ENCODE assay signal across 24 cellular contexts in the genomic region with DNA sequence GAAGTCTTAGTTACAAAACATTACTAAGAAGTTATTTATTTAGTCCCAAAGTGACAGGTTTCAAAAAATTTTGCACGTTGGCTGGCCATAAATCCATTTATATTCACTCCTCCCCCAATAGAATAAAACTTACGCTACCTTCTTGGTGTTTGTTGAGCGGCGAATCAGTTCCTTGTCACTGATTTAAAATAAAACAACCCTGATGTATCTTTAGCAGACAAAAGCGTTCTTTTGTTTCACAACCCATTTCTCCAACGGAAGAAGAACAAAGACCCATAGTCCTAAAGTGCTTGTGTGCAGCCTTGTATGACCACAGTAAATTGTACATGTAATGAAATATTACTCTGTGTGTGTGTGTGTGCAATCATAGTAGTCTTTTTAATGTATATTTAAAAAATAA.
DNase-seq lines count a peak whose midpoint lies in the region; ATAC-seq, FAIRE-seq and TF ChIP-seq lines count a peak whose summit lies in the region.
"Had no signal": no experiment of that assay in that cellular context is flagged by ENCODE, and none has a peak within 500 bp of the region (broad histone marks: within the 10 kb centered on the region; RNA-seq: fewer than 3 reads in every experiment).

No MANE protein-coding gene starts in this region.

- no peaks in the 10 kb centered on the region for H3K9me3 Mint-ChIP-seq in neural crest cell
- no peaks in the 10 kb centered on the region for H3K9me3 Mint-ChIP-seq in activated T-cell treated with anti-CD3 and anti-CD28 coated beads, Interleukin-2, amount 50 U/mL, for 4 hours
- H3K9me3 Mint-ChIP-seq: activated naive CD4-positive, alpha-beta T cell treated with anti-CD3 and anti-CD28 coated beads, Interleukin-2, amount 50 U/mL, for 24 hours; activated T-cell treated with anti-CD3 and anti-CD28 coated beads, Interleukin-2, amount 50 U/mL, for 72 hours; CD8-positive, alpha-beta memory T cell; mesothelial cell of epicardium; T-helper 1 cell treated with Interleukin-12 subunit alpha and Interleukin-12 subunit beta and Interleukin-4 antibody, amounts not matched to agents 30 μg/mL and 1 μg/mL, for 36 hours had no signal

- no peak for TF ChIP-seq CTCF in K562 (IDR thresholded peaks at IDR 0.05 in 2 of 3, conservative IDR thresholded peaks at IDR 0.05 in 1 of 3; ENCODE audit: insufficient read depth in 2 of 3, low read depth in 1 of 3, low read length in 3 of 3)
- no peak for TF ChIP-seq CTCF in neural crest cell (conservative IDR thresholded peaks at IDR 0.05)
- no peak for TF ChIP-seq CTCF in RWPE1 (conservative IDR thresholded peaks at IDR 0.05; ENCODE audit: low read depth)

- peak overlapping the region; percentile 6 for H3K27ac Mint-ChIP-seq in neural crest cell (ENCODE audit: unreplicated experiment)
- H3K27ac Mint-ChIP-seq: activated CD8-positive, alpha-beta T cell treated with anti-CD3 and anti-CD28 coated beads, Interleukin-2, amount 10 ng/mL, durations not matched to agents 7 days and 5 days; activated naive CD4-positive, alpha-beta T cell treated with anti-CD3 and anti-CD28 coated beads, Interleukin-2, amount 50 U/mL, for 24 hours; activated T-cell treated with anti-CD3 and anti-CD28 coated beads, Interleukin-2, amount 50 U/mL, for 72 hours; T-helper 1 cell treated with Interleukin-12 subunit alpha and Interleukin-12 subunit beta and Interleukin-4 antibody, amounts not matched to agents 30 μg/mL and 1 μg/mL, for 36 hours had no signal

- H2AFZ ChIP-seq in K562 (ENCODE audit: low read depth, low read length): no peak overlapping the region

- H3K27ac ChIP-seq in BLaER1 (peak overlapping the region; percentile 70), K562 (ENCODE audit: extremely low read depth, low read depth, low read length) (no peak overlapping the region), RWPE1 (no peak overlapping the region), small intestine (ENCODE audit: low read depth in 1 of 2, low read length in 1 of 2) (no peak overlapping the region)
- H3K27ac ChIP-seq: coronary artery, neutrophil, upper lobe of left lung, VCaP had no signal

- H3K4me3 ChIP-seq in BLaER1: peak overlapping the region; percentile 18; the same call in 1 of the 2 replicates
- no peak overlapping the region for H3K4me3 ChIP-seq in K562
- H3K4me3 ChIP-seq in small intestine (ENCODE audit: low read depth in 1 of 2, low read length in 2 of 2): no peak overlapping the region
- H3K4me3 ChIP-seq: coronary artery, upper lobe of left lung had no signal

- in situ Hi-C loops in K562 (cut with MboI): no loop called here

- H3K4me1 Mint-ChIP-seq in neural crest cell: peaks cover 55% of the 10 kb centered on the region
- H3K4me1 Mint-ChIP-seq in activated T-cell treated with anti-CD3 and anti-CD28 coated beads, Interleukin-2, amount 50 U/mL, for 4 hours (ENCODE audit: low read depth): peaks cover 34% of the 10 kb centered on the region

- no peaks in the 10 kb centered on the region for H3K9me3 ChIP-seq in BLaER1
- no peaks in the 10 kb centered on the region for H3K9me3 ChIP-seq in K562 (replicated peaks; ENCODE audit: control insufficient read depth, insufficient read depth, low read depth, low read length)
- no peaks in the 10 kb centered on the region for H3K9me3 ChIP-seq in small intestine (ENCODE audit: control insufficient read depth, low read depth)
- H3K9me3 ChIP-seq: neutrophil, upper lobe of left lung had no signal

- TF ChIP-seq POLR2A in K562 (conservative IDR thresholded peaks at IDR 0.05): no peak

- no peak overlapping the region for H3K4me3 Mint-ChIP-seq in neural crest cell
- H3K4me3 Mint-ChIP-seq in activated T-cell treated with anti-CD3 and anti-CD28 coated beads, Interleukin-2, amount 50 U/mL, for 4 hours: no peak overlapping the region
- H3K4me3 Mint-ChIP-seq: activated CD8-positive, alpha-beta T cell treated with anti-CD3 and anti-CD28 coated beads, Interleukin-2, amount 10 ng/mL, durations not matched to agents 7 days and 5 days; activated naive CD4-positive, alpha-beta T cell treated with anti-CD3 and anti-CD28 coated beads, Interleukin-2, amount 50 U/mL, for 24 hours; activated T-cell treated with anti-CD3 and anti-CD28 coated beads, Interleukin-2, amount 50 U/mL, for 72 hours; CD8-positive, alpha-beta memory T cell; mesothelial cell of epicardium; T-helper 1 cell treated with Interleukin-12 subunit alpha and Interleukin-12 subunit beta and Interleukin-4 antibody, amounts not matched to agents 30 μg/mL and 1 μg/mL, for 36 hours had no signal

- ATAC-seq in K562: no peak
- no peak for ATAC-seq in activated T-cell treated with anti-CD3 and anti-CD28 coated beads, Interleukin-2, amount 50 U/mL, for 4 hours
- ATAC-seq: activated CD8-positive, alpha-beta T cell treated with anti-CD3 and anti-CD28 coated beads, Interleukin-2, amount 10 ng/mL, durations not matched to agents 7 days and 5 days; activated T-cell treated with anti-CD3 and anti-CD28 coated beads, Interleukin-2, amount 50 U/mL, for 72 hours had no signal

- TF ChIP-seq RAD21 in Ishikawa (IDR thresholded peaks at IDR 0.05; ENCODE audit: low read depth) (no peak), K562 (CRISPR knock-in tag; conservative IDR thresholded peaks at IDR 0.05 in 1 of 2, IDR thresholded peaks at IDR 0.05 in 1 of 2) (no peak)

- FAIRE-seq in K562 (lab: Jason Lieb, UNC) (peak; percentile 19), small intestine (lab: Jason Lieb, UNC) (no peak)
- FAIRE-seq: endothelial cell of umbilical vein had no signal

- peak overlapping the region; percentile 44; the same call in 1 of the 2 replicates for H3K9ac ChIP-seq in BLaER1
- H3K9ac ChIP-seq in K562 (ENCODE audit: insufficient read depth in 1 of 2, low read depth in 2 of 2, low read length in 2 of 2): no peak overlapping the region

- H3K36me3 Mint-ChIP-seq in neural crest cell (ENCODE audit: low read depth): no peaks in the 10 kb centered on the region
- peaks cover 5% of the 10 kb centered on the region for H3K36me3 Mint-ChIP-seq in activated T-cell treated with anti-CD3 and anti-CD28 coated beads, Interleukin-2, amount 50 U/mL, for 4 hours (ENCODE audit: insufficient read depth)
- H3K36me3 Mint-ChIP-seq: mesothelial cell of epicardium had no signal

- H3K36me3 ChIP-seq in BLaER1: peaks cover 26% of the 10 kb centered on the region
- 0 out of 3 replicates have a peak, but pooled peaks cover 4% of the 10 kb centered on the region for H3K36me3 ChIP-seq in K562 (ENCODE audit: control insufficient read depth, insufficient read depth, low read length)
- H3K36me3 ChIP-seq in small intestine (ENCODE audit: control insufficient read depth in 2 of 2, insufficient read depth in 2 of 2, low read length in 2 of 2): peaks cover 0 to 3% of the 10 kb centered on the region in 2 donors
- H3K36me3 ChIP-seq: neutrophil had no signal

- H4K20me1 ChIP-seq in BLaER1: peaks cover 93% of the 10 kb centered on the region
- peaks cover 6% of the 10 kb centered on the region for H4K20me1 ChIP-seq in K562 (replicated peaks; ENCODE audit: control insufficient read depth, insufficient read depth, low read length)

- H3K4me2 ChIP-seq in BLaER1 (peak overlapping the region; percentile 84), K562 (ENCODE audit: insufficient read depth, low read length) (no peak overlapping the region)

- CTCF ChIA-PET in K562 (lab: Yijun Ruan, JAX; ENCODE audit: low intra/inter-chr PET ratio) (no interaction called here), RWPE1 (lab: Yijun Ruan, JAX) (no interaction called here)

- H3K27me3 Mint-ChIP-seq in neural crest cell (ENCODE audit: low read depth): no peaks in the 10 kb centered on the region
- H3K27me3 Mint-ChIP-seq in activated T-cell treated with anti-CD3 and anti-CD28 coated beads, Interleukin-2, amount 50 U/mL, for 4 hours (ENCODE audit: low read depth): no peaks in the 10 kb centered on the region
- H3K27me3 Mint-ChIP-seq: activated naive CD4-positive, alpha-beta T cell treated with anti-CD3 and anti-CD28 coated beads, Interleukin-2, amount 50 U/mL, for 24 hours; CD8-positive, alpha-beta memory T cell had no signal

- intact Hi-C loops in K562 (cut with micrococcal nuclease): no loop called here

- DNase-seq in K562 (ENCODE audit: extremely low read depth in 1 of 4, low spot score in 3 of 4) (no peak), neural crest cell (ENCODE audit: low read depth, low spot score) (no peak), NAMALWA (ENCODE audit: low spot score) (no peak), RWPE1 (ENCODE audit: low spot score) (no peak), small intestine (no peak)
- DNase-seq in activated T-cell treated with anti-CD3 and anti-CD28 coated beads, Interleukin-2, amount 50 U/mL, for 4 hours: no peak
- DNase-seq: activated CD8-positive, alpha-beta T cell treated with anti-CD3 and anti-CD28 coated beads, Interleukin-2, amount 10 ng/mL, durations not matched to agents 7 days and 5 days; activated T-cell treated with anti-CD3 and anti-CD28 coated beads, Interleukin-2, amount 50 U/mL, for 72 hours; CD8-positive, alpha-beta memory T cell; DND-41; HCEC 1CT; KG1; NCI-H1048; Right ventricle myocardium superior; upper lobe of left lung had no signal

- POLR2A ChIA-PET in K562 (lab: Yijun Ruan, JAX): interaction anchor here (0.9 to 1.0 kb wide), 3 partner anchors 9 to 29 kb away, joined by 3 read pairs; no protein-coding TSS in a partner anchor
- POLR2A ChIA-PET in RWPE1 (lab: Yijun Ruan, JAX; ENCODE audit: low non-redundant PET): no interaction called here

- H3K9me1 ChIP-seq in K562 (ENCODE audit: control insufficient read depth, insufficient read depth, low read length): peaks cover 2% of the 10 kb centered on the region

- BruUV-seq in K562 (replicated peaks; lab: Mats Ljungman, UMichigan): no TSS peak

- H3K27me3 ChIP-seq in BLaER1 (no peaks in the 10 kb centered on the region), K562 (ENCODE audit: control insufficient read depth in 2 of 2, insufficient read depth in 2 of 2, low read length in 2 of 2) (no peaks in the 10 kb centered on the region), small intestine (ENCODE audit: control insufficient read depth in 2 of 2, insufficient read depth in 2 of 2, low read length in 2 of 2) (no peaks in the 10 kb centered on the region)
- H3K27me3 ChIP-seq: neutrophil, upper lobe of left lung had no signal

- 69% methylated on average over 6 of the region's 6 CpGs for WGBS in K562 (ENCODE audit: insufficient coverage, low coverage, missing lambda C conversion rate)
- WGBS in small intestine, 3 donors: 74 to 79% (median 75%) methylated on average over 6 of the region's 6 CpGs

- TF ChIP-seq EP300 in Ishikawa (IDR thresholded peaks at IDR 0.05; ENCODE audit: borderline replicate concordance) (peak; percentile 38; the same call in 1 of the 2 replicates), K562 (IDR thresholded peaks at IDR 0.05; ENCODE audit: low read length) (no peak)

- no peaks in the 10 kb centered on the region; the same call in 2 of the 3 replicates for H3K79me2 ChIP-seq in K562 (ENCODE audit: control insufficient read depth, insufficient read depth, low read length)

- H3K4me1 ChIP-seq in BLaER1: peaks cover 81% of the 10 kb centered on the region
- H3K4me1 ChIP-seq in K562 (replicated peaks in 1 of 2; ENCODE audit: control insufficient read depth in 2 of 2, insufficient read depth in 2 of 2, low read length in 2 of 2): peaks cover 11 to 18% of the 10 kb centered on the region in 2 experiments
- H3K4me1 ChIP-seq in small intestine (ENCODE audit: control insufficient read depth in 2 of 2, insufficient read depth in 1 of 2, low read depth in 1 of 2, low read length in 1 of 2): peaks cover 0 to 10% of the 10 kb centered on the region in 2 donors

TF ChIP-seq in Ishikawa, 13 proteins besides CTCF, POLR2A, EP300 and RAD21 (continues in another document):
- TF ChIP-seq TEAD4 (IDR thresholded peaks at IDR 0.05): no peak
